28 cellular contexts compared by ENCODE assay signal in genomic region chr17:74856113-74856512, GRCh38. TPM values are rescaled to one million over a fixed set of nuclear protein-coding genes. Genes with fewer than 3 reads are reported as not detected.
"Had no signal": no experiment of that assay in that cellular context is flagged by ENCODE, and none has a peak within 500 bp of the region (broad histone marks: within the 10 kb centered on the region; RNA-seq: fewer than 3 reads in every experiment).

No MANE protein-coding gene starts in this region.

- DNase-seq: activated B cell treated with CpG ODN at 0.5 μM for 24 hours; activated CD4-positive, alpha-beta T cell treated with anti-CD3 and anti-CD28 coated beads for 36 hours; activated CD4-positive, alpha-beta T cell treated with anti-CD3 and anti-CD28 coated beads, Interleukin-2, amount 50 U/mL, for 4 hours; activated effector memory CD4-positive, alpha-beta T cell treated with Interleukin-2 at 50 U/mL for 16 hours; activated naive CD4-positive, alpha-beta T cell treated with anti-CD3 and anti-CD28 coated beads for 36 hours; activated naive CD8-positive, alpha-beta T cell treated with anti-CD3 and anti-CD28 coated beads, Interleukin-2, amount 10 ng/mL, durations not matched to agents 7 days and 5 days; activated T-cell treated with anti-CD3 and anti-CD28 coated beads for 4 hours; amniotic stem cell; central memory CD4-positive, alpha-beta T cell; dermis blood vessel endothelial cell; effector CD4-positive, alpha-beta T cell; foreskin keratinocyte; heart right ventricle; mesendoderm; posterior cingulate gyrus; right lobe of liver; stimulated activated CD4-positive, alpha-beta T cell treated with anti-CD3 and anti-CD28 coated beads, Interleukin-12 subunit alpha, Interleukin-12 subunit beta, amount 100 ng/mL, for 4 hours; stimulated activated CD4-positive, alpha-beta T cell treated with anti-CD3 and anti-CD28 coated beads, Interleukin-4, amount 100 ng/mL, for 1 hour had no signal

- H3K36me3 ChIP-seq: esophagus muscularis mucosa, heart right ventricle, right lobe of liver, vagina had no signal

- H3K9me3 ChIP-seq: esophagus muscularis mucosa, heart right ventricle, right lobe of liver, vagina had no signal

- H3K4me1 ChIP-seq: foreskin keratinocyte had no signal

- H3K4me3 ChIP-seq: esophagus muscularis mucosa, heart right ventricle, lung, right lobe of liver, skin epidermis, vagina had no signal

- H3K27ac ChIP-seq: esophagus muscularis mucosa, foreskin keratinocyte, heart right ventricle, right lobe of liver, skin epidermis, vagina had no signal

- ATAC-seq: activated CD4-positive, alpha-beta T cell treated with anti-CD3 and anti-CD28 coated beads for 36 hours; foreskin keratinocyte; heart right ventricle; left lobe of liver; natural killer cell treated with Interleukin-12 subunit alpha and Interleukin-12 subunit beta and Interleukin-15 and Interleukin-18, amount 100 ng/mL, for 72 hours; right lobe of liver had no signal

RNA-seq across cellular contexts. Expression of gene GRIN2C, which starts 3.6 kb away (rescaled TPM):
- total RNA-seq: activated B cell treated with CpG ODN at 0.5 μM for 24 hours; activated CD4-positive, alpha-beta T cell treated with anti-CD3 and anti-CD28 coated beads for 36 hours; foreskin keratinocyte; kidney epithelial cell; left lobe of liver; mononuclear cell; natural killer cell treated with Interleukin-12 subunit alpha and Interleukin-12 subunit beta and Interleukin-15 and Interleukin-18, amount 100 ng/mL, for 72 hours; vagina had no signal
- polyA plus RNA-seq: foreskin keratinocyte had no signal

RNA-seq across cellular contexts. Expression of gene FADS6, which starts 37.3 kb away (rescaled TPM):
- total RNA-seq: activated B cell treated with CpG ODN at 0.5 μM for 24 hours; activated CD4-positive, alpha-beta T cell treated with anti-CD3 and anti-CD28 coated beads for 36 hours; activated naive CD4-positive, alpha-beta T cell treated with anti-CD3 and anti-CD28 coated beads for 36 hours; activated naive CD8-positive, alpha-beta T cell treated with anti-CD3 and anti-CD28 coated beads, Interleukin-2, amount 10 ng/mL, durations not matched to agents 7 days and 5 days; dermis blood vessel endothelial cell; foreskin keratinocyte; glomerular endothelial cell; heart right ventricle; kidney epithelial cell; lung; mononuclear cell; natural killer cell treated with Interleukin-12 subunit alpha and Interleukin-12 subunit beta and Interleukin-15 and Interleukin-18, amount 100 ng/mL, for 72 hours; osteoblast had no signal
- polyA plus RNA-seq: foreskin keratinocyte, heart right ventricle, lung had no signal
